In the genomic region with DNA sequence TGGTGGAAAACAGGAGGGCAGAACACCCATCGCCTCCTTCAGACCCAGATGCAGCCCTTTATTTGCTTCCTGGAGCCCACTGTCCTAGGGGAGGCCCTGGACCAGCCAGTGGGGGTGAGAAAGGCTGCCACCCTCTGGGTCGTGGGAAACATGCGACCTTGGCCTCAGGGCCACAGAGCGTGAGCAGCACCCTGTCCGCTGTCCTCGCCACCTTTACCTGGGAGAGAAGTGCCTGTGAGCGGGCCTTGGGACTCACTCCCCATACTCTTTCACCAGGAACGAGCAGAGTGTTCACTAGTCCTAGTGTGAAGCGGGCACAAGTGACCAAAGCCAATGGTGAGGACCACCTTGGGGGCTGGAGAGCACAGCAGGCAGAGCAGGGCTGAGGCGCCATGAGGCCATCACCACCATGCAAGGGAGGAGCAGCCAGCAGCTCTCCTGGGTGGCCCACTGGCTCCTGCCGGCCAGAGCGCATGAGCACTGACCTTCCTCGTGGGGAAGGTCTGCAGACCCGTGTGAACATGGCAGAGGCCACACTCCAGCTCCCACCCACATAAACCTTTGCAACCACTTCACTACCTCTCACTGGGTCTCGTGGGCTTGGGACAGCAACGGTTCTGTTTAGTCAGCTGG, we compare ENCODE assay signal across 22 cellular contexts. TPM values are rescaled to one million over a fixed set of nuclear protein-coding genes. Genes with fewer than 3 reads are reported as not detected.
DNase-seq lines count a peak whose midpoint lies in the region; ATAC-seq, FAIRE-seq and TF ChIP-seq lines count a peak whose summit lies in the region.
"Had no signal": no experiment of that assay in that cellular context is flagged by ENCODE, and none has a peak within 500 bp of the region (broad histone marks: within the 10 kb centered on the region; RNA-seq: fewer than 3 reads in every experiment).

No MANE protein-coding gene starts in this region.

- no peak for FAIRE-seq in HepG2 (lab: Jason Lieb, UNC)
- FAIRE-seq in pancreas (lab: Jason Lieb, UNC), result no peak
- FAIRE-seq: A204.1 had no signal

- H3K27me3 ChIP-seq in HepG2 (ENCODE audit: control insufficient read depth in 1 of 2, insufficient read depth in 2 of 2, low read length in 2 of 2), result no peaks in the 10 kb centered on the region
- H3K27me3 ChIP-seq in pancreas, result no peaks in the 10 kb centered on the region

- CTCF ChIA-PET in HepG2 (lab: Yijun Ruan, JAX; ENCODE audit: low intra/inter-chr PET ratio, low total read pairs), result no interaction called here

- H3K36me3 ChIP-seq in HepG2 (replicated peaks in 1 of 2; ENCODE audit: control insufficient read depth in 1 of 2, insufficient read depth in 2 of 2, low read length in 2 of 2) (peaks cover 27 to 53% of the 10 kb centered on the region in 2 experiments), pancreas (peaks cover 0 to 35% (median 0%) of the 10 kb centered on the region in 3 donors)

- no peak for TF ChIP-seq RAD21 in HepG2 (CRISPR knock-in tag; IDR thresholded peaks at IDR 0.05)

- H3K4me1 ChIP-seq in HepG2 (ENCODE audit: insufficient read depth, low read length) (peaks cover 25% of the 10 kb centered on the region), pancreas (peaks cover 5 to 8% (median 7%) of the 10 kb centered on the region in 3 donors)
- H3K4me1 ChIP-seq: HAP-1 had no signal

- no peak overlapping the region for H3K4me3 Mint-ChIP-seq in activated naive CD8-positive, alpha-beta T cell treated with anti-CD3 and anti-CD28 coated beads, Interleukin-2, amount 50 U/mL, for 24 hours
- H3K4me3 Mint-ChIP-seq in activated naive CD8-positive, alpha-beta T cell treated with anti-CD3 and anti-CD28 coated beads for 36 hours, result no peak overlapping the region
- H3K4me3 Mint-ChIP-seq in central memory CD8-positive, alpha-beta T cell, result no peak overlapping the region
- no peak overlapping the region for H3K4me3 Mint-ChIP-seq in stimulated activated memory B cell treated with anti-CD40 and anti-IgM and Interleukin-4, amounts not matched to agents 10 μg/mL and 1 μg/mL and 100 μg/mL, for 72 hours

- peaks cover 20% of the 10 kb centered on the region for H3K79me2 ChIP-seq in HepG2 (ENCODE audit: insufficient read depth, low read length)

- no peaks in the 10 kb centered on the region for H3K27me3 Mint-ChIP-seq in activated naive CD8-positive, alpha-beta T cell treated with anti-CD3 and anti-CD28 coated beads, Interleukin-2, amount 50 U/mL, for 24 hours
- no peaks in the 10 kb centered on the region for H3K27me3 Mint-ChIP-seq in activated naive CD8-positive, alpha-beta T cell treated with anti-CD3 and anti-CD28 coated beads for 36 hours
- no peaks in the 10 kb centered on the region for H3K27me3 Mint-ChIP-seq in central memory CD8-positive, alpha-beta T cell
- H3K27me3 Mint-ChIP-seq in stimulated activated memory B cell treated with anti-CD40 and anti-IgM and Interleukin-4, amounts not matched to agents 10 μg/mL and 1 μg/mL and 100 μg/mL, for 72 hours, result no peaks in the 10 kb centered on the region

- H3K4me1 Mint-ChIP-seq in activated naive CD8-positive, alpha-beta T cell treated with anti-CD3 and anti-CD28 coated beads, Interleukin-2, amount 50 U/mL, for 24 hours, result peaks cover 33% of the 10 kb centered on the region
- peaks cover 45% of the 10 kb centered on the region for H3K4me1 Mint-ChIP-seq in activated naive CD8-positive, alpha-beta T cell treated with anti-CD3 and anti-CD28 coated beads for 36 hours
- H3K4me1 Mint-ChIP-seq in central memory CD8-positive, alpha-beta T cell, result peaks cover 46% of the 10 kb centered on the region
- peaks cover 73% of the 10 kb centered on the region for H3K4me1 Mint-ChIP-seq in stimulated activated memory B cell treated with anti-CD40 and anti-IgM and Interleukin-4, amounts not matched to agents 10 μg/mL and 1 μg/mL and 100 μg/mL, for 72 hours

- BruUV-seq in HepG2 (replicated peaks; lab: Mats Ljungman, UMichigan), result no TSS peak

- POLR2A ChIA-PET in HepG2 (lab: Yijun Ruan, JAX), result no interaction called here

- no peak overlapping the region for H3K9ac ChIP-seq in HepG2 (ENCODE audit: insufficient read depth, low read depth, low read length)

- H3K9me3 ChIP-seq in HepG2 (ENCODE audit: low read length), result no peaks in the 10 kb centered on the region
- no peaks in the 10 kb centered on the region for H3K9me3 ChIP-seq in pancreas
- H3K9me3 ChIP-seq: HAP-1 had no signal

- intact Hi-C loops in HepG2 (cut with micrococcal nuclease; ENCODE audit: unreplicated experiment) (no loop called here), pancreas (cut with DNase I) (no loop called here)

- H3K27ac ChIP-seq in HepG2 (ENCODE audit: extremely low read length, insufficient read depth, low read length) (no peak overlapping the region), pancreas (no peak overlapping the region)
- H3K27ac ChIP-seq: C4-2B, HL-60, PC-9, SK-N-MC had no signal

- peaks cover 11% of the 10 kb centered on the region for H3K36me3 Mint-ChIP-seq in activated naive CD8-positive, alpha-beta T cell treated with anti-CD3 and anti-CD28 coated beads, Interleukin-2, amount 50 U/mL, for 24 hours (ENCODE audit: low read depth)
- peaks cover 3% of the 10 kb centered on the region for H3K36me3 Mint-ChIP-seq in activated naive CD8-positive, alpha-beta T cell treated with anti-CD3 and anti-CD28 coated beads for 36 hours
- H3K36me3 Mint-ChIP-seq in central memory CD8-positive, alpha-beta T cell (ENCODE audit: insufficient read depth), result peaks cover 35% of the 10 kb centered on the region
- peaks cover 48% of the 10 kb centered on the region for H3K36me3 Mint-ChIP-seq in stimulated activated memory B cell treated with anti-CD40 and anti-IgM and Interleukin-4, amounts not matched to agents 10 μg/mL and 1 μg/mL and 100 μg/mL, for 72 hours

- TF ChIP-seq EP300 in HepG2 (IDR thresholded peaks at IDR 0.05; ENCODE audit: low read depth in 2 of 2, low read length in 2 of 2), result no peak
- TF ChIP-seq EP300 in HepG2 (CRISPR knock-in tag; IDR thresholded peaks at IDR 0.05; ENCODE audit: borderline replicate concordance), result no peak

- ATAC-seq in activated naive CD8-positive, alpha-beta T cell treated with anti-CD3 and anti-CD28 coated beads, Interleukin-2, amount 50 U/mL, for 24 hours, result no peak
- no peak for ATAC-seq in central memory CD8-positive, alpha-beta T cell (replicated peaks; ENCODE audit: extremely low read depth, poor library complexity, severe bottlenecking)
- ATAC-seq in HepG2, result no peak
- no peak for ATAC-seq in stimulated activated memory B cell treated with anti-CD40 and anti-IgM and Interleukin-4, amounts not matched to agents 10 μg/mL and 1 μg/mL and 100 μg/mL, for 72 hours
- no peak for ATAC-seq in pancreas

- no peak overlapping the region for H3K4me2 ChIP-seq in HepG2 (ENCODE audit: low read depth, low read length)
- H3K4me2 ChIP-seq: PC-9 had no signal

- DNase-seq in activated naive CD8-positive, alpha-beta T cell treated with anti-CD3 and anti-CD28 coated beads, Interleukin-2, amount 50 U/mL, for 24 hours, result no peak
- no peak for DNase-seq in activated naive CD8-positive, alpha-beta T cell treated with anti-CD3 and anti-CD28 coated beads for 36 hours
- DNase-seq in central memory CD8-positive, alpha-beta T cell (ENCODE audit: low spot score in 2 of 2), result no peak
- no peak for DNase-seq in HepG2 (ENCODE audit: low spot score)
- no peak for DNase-seq in pancreas
- no peak for DNase-seq in A172 (ENCODE audit: low spot score)
- DNase-seq in medulla oblongata (ENCODE audit: extremely low spot score), result no peak
- DNase-seq: DMS79, NCI-H1105, NCI-H146, NCI-H2029, NCI-H2227 treated with DMSO at 0.1 percent for 48 hours, NCI-H510A treated with DMSO at 0.1 percent for 48 hours, NCI-H748 treated with DMSO at 0.1 percent for 48 hours, PC-9, SHP77 treated with DMSO at 0.1 percent for 48 hours had no signal

- H2AFZ ChIP-seq in HepG2 (ENCODE audit: low read length), result no peak overlapping the region
- H2AFZ ChIP-seq: PC-9 had no signal

- 97% methylated on average over 5 of the region's 16 CpGs for WGBS in HepG2 (ENCODE audit: low lambda C conversion rate)
- 84 to 88% methylated on average over 16 of the region's 16 CpGs for WGBS in pancreas, 2 donors

- in situ Hi-C loops in HepG2 (cut with HindIII; ENCODE audit: extremely low pct_ligation_motif_present, low pct_unique_long_range_greater_than_20kb), result no loop called here

- H3K4me3 ChIP-seq in HepG2 (replicated peaks in 1 of 3; ENCODE audit: insufficient read depth in 1 of 3, low read depth in 2 of 3, low read length in 3 of 3) (no peak overlapping the region), pancreas (no peak overlapping the region)
- H3K4me3 ChIP-seq: HAP-1, PC-9, SK-N-MC had no signal

- peaks cover 14% of the 10 kb centered on the region for H4K20me1 ChIP-seq in HepG2 (ENCODE audit: insufficient read depth, low read length)

- no peaks in the 10 kb centered on the region for H3K9me3 Mint-ChIP-seq in activated naive CD8-positive, alpha-beta T cell treated with anti-CD3 and anti-CD28 coated beads, Interleukin-2, amount 50 U/mL, for 24 hours
- H3K9me3 Mint-ChIP-seq in activated naive CD8-positive, alpha-beta T cell treated with anti-CD3 and anti-CD28 coated beads for 36 hours, result no peaks in the 10 kb centered on the region
- no peaks in the 10 kb centered on the region for H3K9me3 Mint-ChIP-seq in central memory CD8-positive, alpha-beta T cell
- H3K9me3 Mint-ChIP-seq in stimulated activated memory B cell treated with anti-CD40 and anti-IgM and Interleukin-4, amounts not matched to agents 10 μg/mL and 1 μg/mL and 100 μg/mL, for 72 hours, result no peaks in the 10 kb centered on the region

- TF ChIP-seq CTCF in HepG2 (CRISPR knock-in tag; IDR thresholded peaks at IDR 0.05) (no peak), pancreas (IDR thresholded peaks at IDR 0.05) (no peak)

- peak overlapping the region; percentile 42 for H3K27ac Mint-ChIP-seq in activated naive CD8-positive, alpha-beta T cell treated with anti-CD3 and anti-CD28 coated beads, Interleukin-2, amount 50 U/mL, for 24 hours
- H3K27ac Mint-ChIP-seq in activated naive CD8-positive, alpha-beta T cell treated with anti-CD3 and anti-CD28 coated beads for 36 hours, result no peak overlapping the region
- peak overlapping the region; percentile 53 for H3K27ac Mint-ChIP-seq in central memory CD8-positive, alpha-beta T cell (ENCODE audit: low read depth)
- peak overlapping the region; percentile 27 for H3K27ac Mint-ChIP-seq in stimulated activated memory B cell treated with anti-CD40 and anti-IgM and Interleukin-4, amounts not matched to agents 10 μg/mL and 1 μg/mL and 100 μg/mL, for 72 hours

- no peak for TF ChIP-seq POLR2A in HepG2 (IDR thresholded peaks at IDR 0.05; ENCODE audit: insufficient read depth in 1 of 2, low read depth in 2 of 2, low read length in 2 of 2)

RNA-seq across cellular contexts. Expression of gene SMCR8, which starts 8.5 kb away (rescaled TPM):
- 10 to 100 TPM; 19.4 TPM for total RNA-seq in activated naive CD8-positive, alpha-beta T cell treated with anti-CD3 and anti-CD28 coated beads for 36 hours
- total RNA-seq in HepG2 (2016; rRNA removed; fragmentation: Illumina TruSeq; extraction: Trizol) (11.8 and 16.6 TPM in 2 replicates), pancreas (10 to 100 TPM in 1 of 6 donors, 1 to 10 TPM in 5; 4.3 to 11.5 (median 6.3) TPM)
- 1.3 and 1.4 TPM in 2 replicates for total RNA-seq in HepG2 (2016; cell fraction: cytosol; rRNA removed; fragmentation: Illumina TruSeq; extraction: Trizol; ENCODE audit: low read depth)
- total RNA-seq in HepG2 (2016; cell fraction: insoluble cytoplasmic fraction; rRNA removed; fragmentation: Illumina TruSeq; extraction: Trizol), result 11.9 and 13.2 TPM in 2 replicates
- total RNA-seq in HepG2 (2016; cell fraction: membrane; rRNA removed; fragmentation: Illumina TruSeq; extraction: Trizol), result 6.2 and 6.5 TPM in 2 replicates
- 11.0 and 13.5 TPM in 2 replicates for total RNA-seq in HepG2 (2016; cell fraction: nucleus; rRNA removed; fragmentation: Illumina TruSeq; extraction: Trizol)
- polyA plus RNA-seq in HepG2 (2011; rRNA removed) (7.6 and 7.7 TPM in 2 replicates), pancreas (1 to 10 TPM; 2.7 to 3.8 TPM)
- 5.1 and 5.4 TPM in 2 replicates for polyA plus RNA-seq in HepG2 (2011; cell fraction: cytosol; rRNA removed)
- polyA plus RNA-seq in HepG2 (2011; cell fraction: nucleus; rRNA removed), result 12.3 and 12.5 TPM in 2 replicates
- polyA plus RNA-seq in HepG2 (2012), result 7.5 and 8.8 TPM in 2 replicates
- 0.59 and 0.60 TPM in 2 replicates for polyA plus RNA-seq in HepG2 (2016; cell fraction: cytosol; fragmentation: Illumina TruSeq; extraction: Trizol; ENCODE audit: low read depth)
- polyA plus RNA-seq in HepG2 (2016; cell fraction: insoluble cytoplasmic fraction; fragmentation: Illumina TruSeq; extraction: Trizol; ENCODE audit: low read depth), result 7.3 and 9.5 TPM in 2 replicates
- polyA plus RNA-seq in HepG2 (2016; cell fraction: membrane; fragmentation: Illumina TruSeq; extraction: Trizol; ENCODE audit: low read depth), result 1.6 and 1.8 TPM in 2 replicates
- polyA plus RNA-seq in HepG2 (2016; cell fraction: nucleus; fragmentation: Illumina TruSeq; extraction: Trizol; ENCODE audit: insufficient read depth, low read depth), result 14.1 and 15.0 TPM in 2 replicates
- polyA minus RNA-seq in HepG2 (2011; rRNA and poly(A)+ RNA removed; ENCODE audit: low replicate concordance), result 14.3 and 17.2 TPM in 2 replicates
- polyA minus RNA-seq in HepG2 (2011; cell fraction: cytosol; rRNA and poly(A)+ RNA removed), result 7.2 and 9.1 TPM in 2 replicates
- 17.6 and 19.5 TPM in 2 replicates for polyA minus RNA-seq in HepG2 (2011; cell fraction: nucleus; rRNA and poly(A)+ RNA removed)
- total RNA-seq in A172 (2014; rRNA removed; shearing (Covaris generic)), result 10.4 and 11.9 TPM in 2 replicates

RNA-seq across cellular contexts. Expression of gene TOP3A, which starts 8.8 kb away (rescaled TPM):
- total RNA-seq in activated naive CD8-positive, alpha-beta T cell treated with anti-CD3 and anti-CD28 coated beads for 36 hours, result 10 to 100 TPM; 55.4 to 56.9 TPM
- total RNA-seq in HepG2 (2016; rRNA removed; fragmentation: Illumina TruSeq; extraction: Trizol), result 30.7 and 36.8 TPM in 2 replicates
- total RNA-seq in HepG2 (2016; cell fraction: cytosol; rRNA removed; fragmentation: Illumina TruSeq; extraction: Trizol; ENCODE audit: low read depth), result 13.1 and 14.9 TPM in 2 replicates
- total RNA-seq in HepG2 (2016; cell fraction: insoluble cytoplasmic fraction; rRNA removed; fragmentation: Illumina TruSeq; extraction: Trizol), result 27.4 and 35.0 TPM in 2 replicates
- 17.3 and 17.9 TPM in 2 replicates for total RNA-seq in HepG2 (2016; cell fraction: membrane; rRNA removed; fragmentation: Illumina TruSeq; extraction: Trizol)
- 42.4 and 45.8 TPM in 2 replicates for total RNA-seq in HepG2 (2016; cell fraction: nucleus; rRNA removed; fragmentation: Illumina TruSeq; extraction: Trizol)
- polyA plus RNA-seq in HepG2 (2011; rRNA removed), result 15.4 and 16.9 TPM in 2 replicates
- polyA plus RNA-seq in HepG2 (2011; cell fraction: cytosol; rRNA removed), result 9.1 and 10.4 TPM in 2 replicates
- polyA plus RNA-seq in HepG2 (2011; cell fraction: nucleus; rRNA removed), result 19.7 and 20.7 TPM in 2 replicates
- 15.1 and 17.3 TPM in 2 replicates for polyA plus RNA-seq in HepG2 (2012)
- 2.3 and 2.6 TPM in 2 replicates for polyA plus RNA-seq in HepG2 (2016; cell fraction: cytosol; fragmentation: Illumina TruSeq; extraction: Trizol; ENCODE audit: low read depth)
- 21.2 and 22.7 TPM in 2 replicates for polyA plus RNA-seq in HepG2 (2016; cell fraction: insoluble cytoplasmic fraction; fragmentation: Illumina TruSeq; extraction: Trizol; ENCODE audit: low read depth)
- polyA plus RNA-seq in HepG2 (2016; cell fraction: membrane; fragmentation: Illumina TruSeq; extraction: Trizol; ENCODE audit: low read depth), result 6.3 and 6.6 TPM in 2 replicates
- polyA plus RNA-seq in HepG2 (2016; cell fraction: nucleus; fragmentation: Illumina TruSeq; extraction: Trizol; ENCODE audit: insufficient read depth, low read depth), result 55.0 and 64.3 TPM in 2 replicates
- 49.6 and 93.1 TPM in 2 replicates for polyA minus RNA-seq in HepG2 (2011; rRNA and poly(A)+ RNA removed; ENCODE audit: low replicate concordance)
- 17.6 TPM in 2 replicates for polyA minus RNA-seq in HepG2 (2011; cell fraction: cytosol; rRNA and poly(A)+ RNA removed)
- 46.6 and 52.9 TPM in 2 replicates for polyA minus RNA-seq in HepG2 (2011; cell fraction: nucleus; rRNA and poly(A)+ RNA removed)
- total RNA-seq in pancreas, result 10 to 100 TPM in 4 of 6 donors, 1 to 10 TPM in 2; 9.4 to 16.5 (median 11.0) TPM
- polyA plus RNA-seq in pancreas, result 10 to 100 TPM; 16.6 to 18.7 TPM
- 39.2 and 52.7 TPM in 2 replicates for total RNA-seq in A172 (2014; rRNA removed; shearing (Covaris generic))

RNA-seq across cellular contexts. Expression of gene SHMT1, which starts 39.7 kb away (rescaled TPM):
- 10 to 100 TPM; 50.2 to 52.2 TPM for total RNA-seq in activated naive CD8-positive, alpha-beta T cell treated with anti-CD3 and anti-CD28 coated beads for 36 hours
- 48.8 and 58.7 TPM in 2 replicates for total RNA-seq in HepG2 (2016; rRNA removed; fragmentation: Illumina TruSeq; extraction: Trizol)
- total RNA-seq in HepG2 (2016; cell fraction: cytosol; rRNA removed; fragmentation: Illumina TruSeq; extraction: Trizol; ENCODE audit: low read depth), result 11.1 and 11.2 TPM in 2 replicates
- total RNA-seq in HepG2 (2016; cell fraction: insoluble cytoplasmic fraction; rRNA removed; fragmentation: Illumina TruSeq; extraction: Trizol), result 49.2 and 50.8 TPM in 2 replicates
- total RNA-seq in HepG2 (2016; cell fraction: membrane; rRNA removed; fragmentation: Illumina TruSeq; extraction: Trizol), result 17.5 and 20.3 TPM in 2 replicates
- total RNA-seq in HepG2 (2016; cell fraction: nucleus; rRNA removed; fragmentation: Illumina TruSeq; extraction: Trizol), result 31.7 and 35.9 TPM in 2 replicates
- polyA plus RNA-seq in HepG2 (2011; rRNA removed), result 19.0 and 21.3 TPM in 2 replicates
- 16.7 and 24.0 TPM in 2 replicates for polyA plus RNA-seq in HepG2 (2011; cell fraction: cytosol; rRNA removed)
- 24.0 and 28.6 TPM in 2 replicates for polyA plus RNA-seq in HepG2 (2011; cell fraction: nucleus; rRNA removed)
- polyA plus RNA-seq in HepG2 (2012), result 12.2 and 16.3 TPM in 2 replicates
- 6.9 TPM in 2 replicates for polyA plus RNA-seq in HepG2 (2016; cell fraction: cytosol; fragmentation: Illumina TruSeq; extraction: Trizol; ENCODE audit: low read depth)
- 54.8 and 66.4 TPM in 2 replicates for polyA plus RNA-seq in HepG2 (2016; cell fraction: insoluble cytoplasmic fraction; fragmentation: Illumina TruSeq; extraction: Trizol; ENCODE audit: low read depth)
- 12.1 and 12.6 TPM in 2 replicates for polyA plus RNA-seq in HepG2 (2016; cell fraction: membrane; fragmentation: Illumina TruSeq; extraction: Trizol; ENCODE audit: low read depth)
- polyA plus RNA-seq in HepG2 (2016; cell fraction: nucleus; fragmentation: Illumina TruSeq; extraction: Trizol; ENCODE audit: insufficient read depth, low read depth), result 57.4 and 62.8 TPM in 2 replicates
- polyA minus RNA-seq in HepG2 (2011; rRNA and poly(A)+ RNA removed; ENCODE audit: low replicate concordance), result 38.5 and 58.3 TPM in 2 replicates
- polyA minus RNA-seq in HepG2 (2011; cell fraction: cytosol; rRNA and poly(A)+ RNA removed), result 12.9 and 14.2 TPM in 2 replicates
- 19.5 and 30.6 TPM in 2 replicates for polyA minus RNA-seq in HepG2 (2011; cell fraction: nucleus; rRNA and poly(A)+ RNA removed)
- 10 to 100 TPM in 3 of 6 donors, 1 to 10 TPM in 3; 5.8 to 14.3 (median 10.3) TPM for total RNA-seq in pancreas
- polyA plus RNA-seq in pancreas, result 10 to 100 TPM; 11.3 to 14.3 TPM
- total RNA-seq in A172 (2014; rRNA removed; shearing (Covaris generic)), result 34.1 and 39.3 TPM in 2 replicates

RNA-seq across cellular contexts. Expression of gene EVPLL, which starts 54.0 kb away (rescaled TPM):
- total RNA-seq in activated naive CD8-positive, alpha-beta T cell treated with anti-CD3 and anti-CD28 coated beads for 36 hours, result under 1 TPM; 0.14 to 0.39 TPM
- 0.07 TPM in 1 of 2 replicates, not detected in the other for total RNA-seq in HepG2 (2016; rRNA removed; fragmentation: Illumina TruSeq; extraction: Trizol)
- not detected in 2 replicates for total RNA-seq in HepG2 (2016; cell fraction: cytosol; rRNA removed; fragmentation: Illumina TruSeq; extraction: Trizol; ENCODE audit: low read depth)
- 0.11 TPM in 1 of 2 replicates, not detected in the other for total RNA-seq in HepG2 (2016; cell fraction: insoluble cytoplasmic fraction; rRNA removed; fragmentation: Illumina TruSeq; extraction: Trizol)
- total RNA-seq in HepG2 (2016; cell fraction: membrane; rRNA removed; fragmentation: Illumina TruSeq; extraction: Trizol), result not detected in 2 replicates
- total RNA-seq in HepG2 (2016; cell fraction: nucleus; rRNA removed; fragmentation: Illumina TruSeq; extraction: Trizol), result not detected in 2 replicates
- 0.05 TPM in 1 of 2 replicates, not detected in the other for polyA plus RNA-seq in HepG2 (2011; rRNA removed)
- 0.03 and 0.05 TPM in 2 replicates for polyA plus RNA-seq in HepG2 (2011; cell fraction: cytosol; rRNA removed)
- 0.14 and 0.61 TPM in 2 replicates for polyA plus RNA-seq in HepG2 (2011; cell fraction: nucleus; rRNA removed)
- not detected in 2 replicates for polyA plus RNA-seq in HepG2 (2012)
- polyA plus RNA-seq in HepG2 (2016; cell fraction: cytosol; fragmentation: Illumina TruSeq; extraction: Trizol; ENCODE audit: low read depth), result 0.08 TPM in 1 of 2 replicates, not detected in the other
- polyA plus RNA-seq in HepG2 (2016; cell fraction: insoluble cytoplasmic fraction; fragmentation: Illumina TruSeq; extraction: Trizol; ENCODE audit: low read depth), result not detected in 2 replicates
- polyA plus RNA-seq in HepG2 (2016; cell fraction: membrane; fragmentation: Illumina TruSeq; extraction: Trizol; ENCODE audit: low read depth), result not detected in 2 replicates
- polyA plus RNA-seq in HepG2 (2016; cell fraction: nucleus; fragmentation: Illumina TruSeq; extraction: Trizol; ENCODE audit: insufficient read depth, low read depth), result 0.29 TPM in 1 of 2 replicates, not detected in the other
- 1.4 TPM in 1 of 2 replicates, not detected in the other for polyA minus RNA-seq in HepG2 (2011; rRNA and poly(A)+ RNA removed; ENCODE audit: low replicate concordance)
- polyA minus RNA-seq in HepG2 (2011; cell fraction: cytosol; rRNA and poly(A)+ RNA removed), result not detected in 2 replicates
- not detected in 2 replicates for polyA minus RNA-seq in HepG2 (2011; cell fraction: nucleus; rRNA and poly(A)+ RNA removed)
- total RNA-seq in pancreas, result not detected
- polyA plus RNA-seq in pancreas, result under 1 TPM in 1 of 2 donors, not detected in 1; 0.09 TPM
- total RNA-seq in A172 (2014; rRNA removed; shearing (Covaris generic)), result not detected in 2 replicates
